ENCODE assay signal across 32 cellular contexts in the genomic region with DNA sequence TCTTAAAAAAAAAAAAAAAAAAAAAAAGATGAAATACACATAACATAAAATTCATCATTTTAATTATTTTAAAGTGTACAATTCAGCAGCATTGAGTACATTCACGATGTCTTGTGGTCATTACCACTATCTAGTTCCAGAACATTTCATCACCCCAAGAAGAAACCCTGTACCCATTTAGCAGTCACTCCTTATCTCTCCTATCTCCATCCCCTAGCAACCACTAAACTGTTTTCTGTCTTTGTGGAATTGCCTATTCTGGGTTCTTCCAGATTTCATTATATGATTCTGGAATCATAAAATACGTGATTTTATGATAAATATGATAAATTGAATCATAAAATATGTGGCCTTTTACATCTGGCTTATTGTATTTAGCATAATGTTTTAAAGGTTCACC. TPM values are rescaled to one million over a fixed set of nuclear protein-coding genes. Genes with fewer than 3 reads are reported as not detected.
"Had no signal": no experiment of that assay in that cellular context is flagged by ENCODE, and none has a peak within 500 bp of the region (broad histone marks: within the 10 kb centered on the region; RNA-seq: fewer than 3 reads in every experiment).

No MANE protein-coding gene starts in this region.

- H3K27ac ChIP-seq: PC-9, RWPE1, SJCRH30, SK-N-MC had no signal

- FAIRE-seq: RCC 7860 had no signal

- H3K4me1 ChIP-seq: SJCRH30 had no signal

- ATAC-seq: Panc1, Right ventricle myocardium inferior, T-cell had no signal

- DNase-seq: Karpas-422, MM.1S, MV-4-11, NCI-H1092, NCI-H1105, NCI-H1417 treated with DMSO at 0.1 percent for 48 hours, NCI-H1436 treated with DMSO at 0.1 percent for 48 hours, NCI-H1694 treated with DMSO at 0.1 percent for 48 hours, NCI-H187 treated with DMSO at 0.1 percent for 48 hours, NCI-H2029, NCI-H2081, NCI-H2171 treated with DMSO at 0.1 percent for 48 hours, NCI-H2227 treated with DMSO at 0.1 percent for 48 hours, NCI-H345, NCI-H446, NCI-H510A treated with DMSO at 0.1 percent for 48 hours, NCI-H524 treated with DMSO at 0.1 percent for 48 hours, NCI-H526 treated with DMSO at 0.1 percent for 48 hours, PC-9, SHP77, SIG-M5, SJCRH30, T-cell had no signal

- H3K36me3 ChIP-seq: SJCRH30 had no signal

- H3K4me3 ChIP-seq: PC-9, SJCRH30, SK-N-MC had no signal

- H3K27me3 ChIP-seq: SJCRH30 had no signal

- H2AFZ ChIP-seq: PC-9 had no signal

- H3K4me2 ChIP-seq: PC-9 had no signal

RNA-seq across cellular contexts. Expression of a gene that starts 8.9 kb away (rescaled TPM):
- total RNA-seq: MCF 10A; OCI-LY7; SK-MEL-5; T-helper 1 cell treated with Interleukin-12 subunit alpha and Interleukin-12 subunit beta and Interleukin-4 antibody, amounts not matched to agents 30 ng/mL and 1 ng/mL, for 36 hours had no signal
